In the genomic region with DNA sequence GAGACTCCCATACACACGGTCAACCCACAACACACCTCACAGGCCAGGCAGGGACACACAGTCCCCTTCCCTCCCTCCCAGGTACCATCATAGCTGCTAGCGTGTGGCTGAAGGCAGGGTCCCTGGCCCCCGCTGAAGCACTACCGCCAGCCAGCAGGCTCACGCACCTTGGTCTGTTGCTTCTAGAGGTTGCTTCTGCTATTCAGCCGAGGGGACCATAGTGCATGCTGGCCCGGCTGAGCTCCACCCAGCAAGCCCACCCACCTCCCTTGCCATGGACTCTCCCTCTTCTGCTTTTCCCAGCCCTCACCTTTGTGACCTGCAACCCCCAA, we compare ENCODE assay signal across 7 cellular contexts. TPM values are rescaled to one million over a fixed set of nuclear protein-coding genes. Genes with fewer than 3 reads are reported as not detected.
"Had no signal": no experiment of that assay in that cellular context is flagged by ENCODE, and none has a peak within 500 bp of the region (broad histone marks: within the 10 kb centered on the region; RNA-seq: fewer than 3 reads in every experiment).

No MANE protein-coding gene starts in this region.

RNA-seq across cellular contexts. Expression of a gene that starts 38.0 kb away (rescaled TPM):
- total RNA-seq: GM23248, GM23338, H1, H4, H7, H9, HFFc6 had no signal
- polyA plus RNA-seq: GM23248, GM23338, H1 had no signal

RNA-seq across cellular contexts. Expression of a gene that starts 46.7 kb away (rescaled TPM):
- total RNA-seq: GM23248, GM23338, H1, H4, H7, H9 had no signal
- polyA plus RNA-seq: GM23248, GM23338, H1 had no signal
